12 cellular contexts compared by ENCODE assay signal in genomic region chr4:81213671-81214070, GRCh38. TPM values are rescaled to one million over a fixed set of nuclear protein-coding genes. Genes with fewer than 3 reads are reported as not detected.
"Had no signal": no experiment of that assay in that cellular context is flagged by ENCODE, and none has a peak within 500 bp of the region (broad histone marks: within the 10 kb centered on the region; RNA-seq: fewer than 3 reads in every experiment).

No MANE protein-coding gene starts in this region.

- DNase-seq: activated CD4-positive, alpha-beta T cell treated with anti-CD3 and anti-CD28 coated beads, Interleukin-2, amount 10 ng/mL, durations not matched to agents 7 days and 5 days; activated CD8-positive, alpha-beta memory T cell treated with anti-CD3 and anti-CD28 coated beads for 24 hours; activated gamma-delta T cell treated with Interleukin-2 at 50 U/mL for 16 hours; brain microvascular endothelial cell; effector memory CD8-positive, alpha-beta T cell; kidney glomerular epithelial cell; psoas muscle; right lobe of liver; stomach had no signal

- ATAC-seq: effector memory CD8-positive, alpha-beta T cell; psoas muscle had no signal

- H3K27ac ChIP-seq: brain microvascular endothelial cell, epithelial cell of prostate, psoas muscle, right lobe of liver, stomach, thoracic aorta had no signal

- H3K9me3 ChIP-seq: psoas muscle, right lobe of liver had no signal

- H3K36me3 ChIP-seq: brain microvascular endothelial cell, right lobe of liver, stomach, thoracic aorta had no signal

- H3K4me3 ChIP-seq: right lobe of liver had no signal

- H3K4me1 ChIP-seq: psoas muscle, right lobe of liver had no signal

RNA-seq across cellular contexts. Expression of gene PRKG2, which starts 1.4 kb away (rescaled TPM):
- total RNA-seq: osteocyte had no signal
